ENCODE assay signal across 1 cellular context in genomic region chr11:133953999-133954398, GRCh38.
TF ChIP-seq lines count a peak whose summit lies in the region.

No MANE protein-coding gene starts in this region.

TF ChIP-seq in H1, 55 proteins besides CTCF, POLR2A, EP300 and RAD21 (continued from another document):
- TF ChIP-seq CHD7 (IDR thresholded peaks at IDR 0.05; ENCODE audit: insufficient replicate concordance, low read length), result no peak
- TF ChIP-seq CREB1 (IDR thresholded peaks at IDR 0.05), result no peak
- no peak for TF ChIP-seq KDM1A (IDR thresholded peaks at IDR 0.05; ENCODE audit: borderline replicate concordance, low read length)
- TF ChIP-seq MAFK (IDR thresholded peaks at IDR 0.05; ENCODE audit: low read depth, low read length), result no peak
- TF ChIP-seq SUZ12 (IDR thresholded peaks at IDR 0.05; ENCODE audit: low read length), result no peak
- TF ChIP-seq ATF2 (IDR thresholded peaks at IDR 0.05; ENCODE audit: low read length), result no peak
- TF ChIP-seq GABPA (IDR thresholded peaks at IDR 0.05; ENCODE audit: borderline replicate concordance, insufficient read depth, low read length), result no peak
- TF ChIP-seq JUND (IDR thresholded peaks at IDR 0.05; ENCODE audit: low read length), result no peak
- no peak for TF ChIP-seq CHD2 (IDR thresholded peaks at IDR 0.05; ENCODE audit: low read length)
- no peak for TF ChIP-seq TCF12 (IDR thresholded peaks at IDR 0.05; ENCODE audit: low read depth, low read length)
- no peak for TF ChIP-seq SIRT6 (IDR thresholded peaks at IDR 0.05; ENCODE audit: low read length)
TF ChIP-seq in H1: peak in this region for 0.
